In the genomic region with DNA sequence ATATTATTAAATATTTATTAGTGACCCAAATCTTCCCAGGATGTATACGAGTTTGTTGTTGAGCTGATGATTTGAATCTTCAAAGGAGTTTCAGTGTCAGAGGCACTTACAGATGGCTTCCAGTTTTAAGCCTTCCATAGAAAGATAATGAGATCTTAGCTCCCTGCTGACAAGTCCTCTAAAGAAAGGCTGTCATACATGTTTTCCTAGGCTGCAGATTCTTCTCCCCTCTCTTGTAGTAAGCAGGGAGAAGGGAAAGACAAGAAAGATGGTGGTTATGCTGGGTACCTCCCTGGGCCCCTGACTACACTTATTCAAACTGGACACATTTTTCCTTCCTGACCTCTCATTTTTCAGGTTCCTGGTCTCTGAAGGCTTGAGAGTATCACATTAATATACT, we compare ENCODE assay signal across 16 cellular contexts.
"Had no signal": no experiment of that assay in that cellular context is flagged by ENCODE, and none has a peak within 500 bp of the region (broad histone marks: within the 10 kb centered on the region; RNA-seq: fewer than 3 reads in every experiment).

No MANE protein-coding gene starts in this region.

- H3K9me3 ChIP-seq: lower lobe of right lung, ovary, right lobe of liver, thoracic aorta, tibial nerve, upper lobe of left lung had no signal

- H3K4me1 ChIP-seq: lower lobe of right lung, right lobe of liver, tibial nerve, upper lobe of left lung had no signal

- H3K4me3 ChIP-seq: dorsolateral prefrontal cortex, lower lobe of right lung, ovary, right lobe of liver, thoracic aorta, tibial nerve, upper lobe of left lung had no signal

- DNase-seq: dorsolateral prefrontal cortex; effector CD4-positive, alpha-beta T cell; hypothalamus; left ventricle myocardium superior; lower lobe of right lung; natural killer cell; nucleus accumbens; ovary; right lobe of liver; small intestine; stimulated activated CD4-positive, alpha-beta T cell treated with anti-CD3 and anti-CD28 coated beads, Interleukin-15, amount 100 ng/mL, for 24 hours; stimulated activated CD4-positive, alpha-beta T cell treated with anti-CD3 and anti-CD28 coated beads, Interleukin-2, amount 100 ng/mL, for 48 hours; stimulated activated naive B cell treated with anti-CD40 and anti-IgM and Interleukin-4, amounts not matched to agents 10 μg/mL and 1 μg/mL and 100 μg/mL, for 72 hours; upper lobe of left lung had no signal

- ATAC-seq: left ventricle myocardium superior; lower lobe of right lung; natural killer cell; right lobe of liver; stimulated activated naive B cell treated with anti-CD40 and anti-IgM and Interleukin-4, amounts not matched to agents 10 μg/mL and 1 μg/mL and 100 μg/mL, for 72 hours had no signal

- H3K36me3 ChIP-seq: lower lobe of right lung, ovary, right lobe of liver, thoracic aorta, tibial nerve, upper lobe of left lung had no signal

- H3K27me3 ChIP-seq: ovary, right lobe of liver, tibial nerve, upper lobe of left lung had no signal

- H3K27ac ChIP-seq: dorsolateral prefrontal cortex, lower lobe of right lung, ovary, right lobe of liver, thoracic aorta, tibial nerve, upper lobe of left lung had no signal
